28 cellular contexts compared by ENCODE assay signal in genomic region chr18:9992300-9992987, GRCh38.
DNase-seq lines count a peak whose midpoint lies in the region; ATAC-seq and TF ChIP-seq lines count a peak whose summit lies in the region.
"Had no signal": no experiment of that assay in that cellular context is flagged by ENCODE, and none has a peak within 500 bp of the region (broad histone marks: within the 10 kb centered on the region; RNA-seq: fewer than 3 reads in every experiment).

No MANE protein-coding gene starts in this region.

- H3K79me1 ChIP-seq in neuronal stem cell (ENCODE audit: low read depth, low read length), result no peaks in the 10 kb centered on the region

- TF ChIP-seq CTCF in nephron (IDR thresholded peaks at IDR 0.05; ENCODE audit: unreplicated experiment in 3 of 3), result no peak

- no peak overlapping the region for H2BK12ac ChIP-seq in neuronal stem cell (ENCODE audit: low read length)

- peaks cover 6% of the 10 kb centered on the region for H3K9me3 Mint-ChIP-seq in nephron
- peaks cover 5% of the 10 kb centered on the region for H3K9me3 Mint-ChIP-seq in activated CD4-positive, alpha-beta memory T cell treated with anti-CD3 and anti-CD28 coated beads for 36 hours
- H3K9me3 Mint-ChIP-seq: activated T-helper 2 cell treated with anti-CD3 and anti-CD28 coated beads, Interferon-gamma antibody, Interleukin-2, Interleukin-4, amounts not matched to agents 10 μg/mL and 5 μg/mL and 100 μg/mL, durations not matched to agents 14 hours and 24 hours and 36 hours; H9 had no signal

- H3K27me3 ChIP-seq in neuronal stem cell (ENCODE audit: control insufficient read depth in 3 of 3, insufficient read depth in 3 of 3, low read depth in 1 of 3, low read length in 3 of 3), result no peaks in the 10 kb centered on the region
- H3K27me3 ChIP-seq: ovary, right lobe of liver had no signal

- H3K14ac ChIP-seq in neuronal stem cell (ENCODE audit: low read length), result no peak overlapping the region

- H2AFZ ChIP-seq in neuronal stem cell (ENCODE audit: low read length), result no peak overlapping the region

- H3K27ac ChIP-seq in neuronal stem cell (replicated peaks; ENCODE audit: low read length), result no peak overlapping the region
- H3K27ac ChIP-seq: right lobe of liver, SK-N-MC had no signal

- H3K4me3 ChIP-seq in neuronal stem cell (ENCODE audit: low read length in 2 of 2), result no peak overlapping the region
- H3K4me3 ChIP-seq: K562, ovary, right lobe of liver, SK-N-MC had no signal

- no peak overlapping the region for H2BK120ac ChIP-seq in neuronal stem cell (ENCODE audit: low read depth, low read length)

- no peak overlapping the region for H3K23ac ChIP-seq in neuronal stem cell (ENCODE audit: low read depth, low read length, poor library complexity)

- H3K4me1 ChIP-seq in neuronal stem cell (ENCODE audit: control insufficient read depth in 2 of 2, insufficient read depth in 1 of 2, low read depth in 1 of 2, low read length in 2 of 2), result peaks cover 12% of the 10 kb centered on the region in 2 donors

- ATAC-seq in Right ventricle myocardium superior (ENCODE audit: poor library complexity), result peak; percentile 73
- ATAC-seq in left cardiac atrium, result peak; percentile 36 to 39
- ATAC-seq in HG02763 (IDR thresholded peaks at IDR 0.05; ENCODE audit: unreplicated experiment), result no peak
- ATAC-seq: effector memory CD8-positive, alpha-beta T cell; right lobe of liver; T-helper 17 cell had no signal

- H3K36me3 ChIP-seq in neuronal stem cell (replicated peaks in 1 of 2; ENCODE audit: control insufficient read depth in 2 of 2, insufficient read depth in 2 of 2, low read length in 2 of 2), result no peaks in the 10 kb centered on the region
- H3K36me3 ChIP-seq: ovary, right lobe of liver had no signal

- peaks cover 66% of the 10 kb centered on the region for H3K4me1 Mint-ChIP-seq in nephron
- no peaks in the 10 kb centered on the region for H3K4me1 Mint-ChIP-seq in activated CD4-positive, alpha-beta memory T cell treated with anti-CD3 and anti-CD28 coated beads for 36 hours (ENCODE audit: low read depth)
- H3K4me1 Mint-ChIP-seq: activated naive CD8-positive, alpha-beta T cell treated with anti-CD3 and anti-CD28 coated beads for 36 hours; B cell; T-helper 17 cell had no signal

- H2BK15ac ChIP-seq in neuronal stem cell (ENCODE audit: low read length), result no peak overlapping the region

- no peak overlapping the region for H4K8ac ChIP-seq in neuronal stem cell (ENCODE audit: low read depth, low read length)

- WGBS in neuronal stem cell (ENCODE audit: extremely low coverage in 2 of 2, insufficient read length in 2 of 2, insufficient replicate concordance in 1 of 2), 2 donors, result no CpG with 5 or more reads among the region's 9 CpGs

- H3K9me3 ChIP-seq in neuronal stem cell (replicated peaks in 1 of 2; ENCODE audit: control insufficient read depth in 2 of 2, insufficient read depth in 1 of 2, low read depth in 1 of 2, low read length in 2 of 2), result peaks cover under 1 to 5% of the 10 kb centered on the region in 2 donors
- H3K9me3 ChIP-seq: ovary, right lobe of liver had no signal

- no peak overlapping the region for H2BK5ac ChIP-seq in neuronal stem cell (ENCODE audit: low read length)

- no peak overlapping the region for H4K91ac ChIP-seq in neuronal stem cell (ENCODE audit: low read depth, low read length, poor library complexity)

- peak overlapping the region; percentile 14 to 72 (median 48) for H3K4me3 Mint-ChIP-seq in nephron
- H3K4me3 Mint-ChIP-seq in activated CD4-positive, alpha-beta memory T cell treated with anti-CD3 and anti-CD28 coated beads for 36 hours, result no peak overlapping the region
- H3K4me3 Mint-ChIP-seq: activated naive CD8-positive, alpha-beta T cell treated with anti-CD3 and anti-CD28 coated beads for 36 hours; B cell; effector memory CD8-positive, alpha-beta T cell; H9; T-helper 17 cell had no signal

- H3K27me3 Mint-ChIP-seq in nephron (ENCODE audit: low read depth), result no peaks in the 10 kb centered on the region
- H3K27me3 Mint-ChIP-seq in activated CD4-positive, alpha-beta memory T cell treated with anti-CD3 and anti-CD28 coated beads for 36 hours, result peaks cover 23% of the 10 kb centered on the region

- no peak for DNase-seq in Right ventricle myocardium superior
- DNase-seq in cardiac septum (ENCODE audit: low spot score), result no peak
- peak; percentile 22 for DNase-seq in left cardiac atrium
- no peak for DNase-seq in activated CD4-positive, alpha-beta memory T cell treated with anti-CD3 and anti-CD28 coated beads for 36 hours
- no peak for DNase-seq in SHP77 (lab: John Stamatoyannopoulos, UW)
- DNase-seq in neuronal stem cell (ENCODE audit: low spot score), result no peak
- DNase-seq: 8988T; activated CD4-positive, alpha-beta T cell treated with anti-CD3 and anti-CD28 coated beads, Interleukin-2, amount 50 U/mL, for 1 hour; activated CD8-positive, alpha-beta memory T cell treated with anti-CD3 and anti-CD28 coated beads, Interleukin-2, amount 50 U/mL, for 48 hours; activated naive CD8-positive, alpha-beta T cell treated with anti-CD3 and anti-CD28 coated beads for 36 hours; cerebellar nuclear complex; effector memory CD8-positive, alpha-beta T cell; GDM1; H9; mammary epithelial cell; MM.1S; naive B cell; NCI-H1436; NCI-H69; ovary; right lobe of liver; T-helper 17 cell had no signal

- no peak overlapping the region for H2AK5ac ChIP-seq in neuronal stem cell (ENCODE audit: low read depth, low read length)

- peaks cover 5% of the 10 kb centered on the region for H3K36me3 Mint-ChIP-seq in nephron (ENCODE audit: low read depth)
- H3K36me3 Mint-ChIP-seq in activated CD4-positive, alpha-beta memory T cell treated with anti-CD3 and anti-CD28 coated beads for 36 hours, result no peaks in the 10 kb centered on the region
- H3K36me3 Mint-ChIP-seq: activated naive CD8-positive, alpha-beta T cell treated with anti-CD3 and anti-CD28 coated beads for 36 hours had no signal

- H3K27ac Mint-ChIP-seq in nephron, result peak overlapping the region; percentile 98 to 100 (median 100)
- no peak overlapping the region for H3K27ac Mint-ChIP-seq in activated CD4-positive, alpha-beta memory T cell treated with anti-CD3 and anti-CD28 coated beads for 36 hours
- H3K27ac Mint-ChIP-seq: activated naive CD8-positive, alpha-beta T cell treated with anti-CD3 and anti-CD28 coated beads for 36 hours; activated T-helper 2 cell treated with anti-CD3 and anti-CD28 coated beads, Interferon-gamma antibody, Interleukin-2, Interleukin-4, amounts not matched to agents 10 μg/mL and 5 μg/mL and 100 μg/mL, durations not matched to agents 14 hours and 24 hours and 36 hours; B cell; effector memory CD8-positive, alpha-beta T cell; H9; T-helper 17 cell had no signal

- H3K4me2 ChIP-seq in neuronal stem cell (ENCODE audit: insufficient read depth, low read length, poor library complexity, severe bottlenecking), result no peak overlapping the region

- CTCF ChIA-PET in activated CD4-positive, alpha-beta memory T cell treated with anti-CD3 and anti-CD28 coated beads for 36 hours (lab: Charles Lee), result no interaction called here

- no peak overlapping the region for H3K18ac ChIP-seq in neuronal stem cell (ENCODE audit: low read length)

- H3K4ac ChIP-seq in neuronal stem cell (ENCODE audit: low read length), result no peak overlapping the region

- POLR2A ChIA-PET in activated CD4-positive, alpha-beta memory T cell treated with anti-CD3 and anti-CD28 coated beads for 36 hours (lab: Charles Lee), result no interaction called here

- no peak overlapping the region for H3K9ac ChIP-seq in neuronal stem cell (ENCODE audit: low read depth, low read length, poor library complexity)

- intact Hi-C loops in Right ventricle myocardium superior (cut with DNase I), result no loop called here
- intact Hi-C loops in cardiac septum (cut with DNase I), result no loop called here
- intact Hi-C loops in left cardiac atrium (cut with DNase I), result no loop called here
- intact Hi-C loops in activated CD4-positive, alpha-beta memory T cell treated with anti-CD3 and anti-CD28 coated beads for 36 hours (cut with micrococcal nuclease), result no loop called here
